Comparison of ENCODE assay signal across 22 cellular contexts in genomic region chr3:38588995-38589937, GRCh38.
A peak's percentile ranks its signal among the peaks of the same experiment; 100 is the strongest.
DNase-seq lines count a peak whose midpoint lies in the region; ATAC-seq, FAIRE-seq and TF ChIP-seq lines count a peak whose summit lies in the region.
"Had no signal": no experiment of that assay in that cellular context is flagged by ENCODE, and none has a peak within 500 bp of the region (broad histone marks: within the 10 kb centered on the region; RNA-seq: fewer than 3 reads in every experiment).

No MANE protein-coding gene starts in this region.

- no peaks in the 10 kb centered on the region for H3K36me3 Mint-ChIP-seq in activated B cell treated with CpG ODN at 0.5 μM for 24 hours (ENCODE audit: low read depth)

- peaks cover 8% of the 10 kb centered on the region for H3K27me3 Mint-ChIP-seq in activated B cell treated with CpG ODN at 0.5 μM for 24 hours

- POLR2A ChIA-PET in activated B cell treated with CpG ODN at 0.5 μM for 24 hours (lab: Charles Lee) = no interaction called here

- H3K27ac Mint-ChIP-seq in activated B cell treated with CpG ODN at 0.5 μM for 24 hours = no peak overlapping the region
- H3K27ac Mint-ChIP-seq: activated CD4-positive, alpha-beta T cell treated with anti-CD3 and anti-CD28 coated beads for 36 hours; B cell; stimulated activated naive CD8-positive, alpha-beta T cell treated with anti-CD3 and anti-CD28 coated beads, Interleukin-15, Interleukin-2, amounts not matched to agents 100 ng/mL and 50 ng/mL, for 24 hours had no signal

- no peaks in the 10 kb centered on the region for H3K4me1 ChIP-seq in kidney (ENCODE audit: control insufficient read depth in 1 of 2, insufficient read depth in 1 of 2, low read depth in 1 of 2, low read length in 2 of 2)
- no peaks in the 10 kb centered on the region for H3K4me1 ChIP-seq in testis
- H3K4me1 ChIP-seq: A549, upper lobe of left lung had no signal

- 82 to 87% methylated on average over 17 to 20 of the region's 20 CpGs for WGBS in testis, 2 donors

- TF ChIP-seq CTCF in activated B cell treated with CpG ODN at 0.5 μM for 24 hours (IDR thresholded peaks at IDR 0.05) (no peak), kidney (IDR thresholded peaks at IDR 0.05; ENCODE audit: borderline replicate concordance, extremely low read depth, insufficient read depth) (no peak), testis (IDR thresholded peaks at IDR 0.05) (no peak)

- H3K9me3 Mint-ChIP-seq in activated B cell treated with CpG ODN at 0.5 μM for 24 hours = no peaks in the 10 kb centered on the region
- H3K9me3 Mint-ChIP-seq: stimulated activated naive CD8-positive, alpha-beta T cell treated with anti-CD3 and anti-CD28 coated beads, Interleukin-15, Interleukin-2, amounts not matched to agents 100 ng/mL and 50 ng/mL, for 24 hours had no signal

- ATAC-seq in activated B cell treated with CpG ODN at 0.5 μM for 24 hours (ENCODE audit: low read depth) (no peak), GM21367 (IDR thresholded peaks at IDR 0.05; ENCODE audit: unreplicated experiment) (no peak)
- ATAC-seq: activated CD4-positive, alpha-beta T cell treated with anti-CD3 and anti-CD28 coated beads for 36 hours had no signal

- H3K36me3 ChIP-seq in kidney (ENCODE audit: control insufficient read depth in 1 of 2, insufficient read depth in 2 of 2, low read length in 2 of 2) (no peaks in the 10 kb centered on the region), testis (ENCODE audit: low read depth, missing control alignments) (no peaks in the 10 kb centered on the region)
- H3K36me3 ChIP-seq: upper lobe of left lung had no signal

- TF ChIP-seq POLR2A in testis (IDR thresholded peaks at IDR 0.05) = no peak

- H3K4me3 ChIP-seq in kidney (ENCODE audit: low read length in 2 of 2) (no peak overlapping the region), testis (no peak overlapping the region)
- H3K4me3 ChIP-seq: A549, heart right ventricle, upper lobe of left lung had no signal

- no peaks in the 10 kb centered on the region for H3K9me3 ChIP-seq in kidney (ENCODE audit: control insufficient read depth in 1 of 2, low read length in 2 of 2)
- H3K9me3 ChIP-seq in testis = no peaks in the 10 kb centered on the region
- H3K9me3 ChIP-seq: A549, heart right ventricle, upper lobe of left lung had no signal

- H3K9ac ChIP-seq in kidney (ENCODE audit: low read length in 2 of 2) = no peak overlapping the region

- H3K4me3 Mint-ChIP-seq in activated B cell treated with CpG ODN at 0.5 μM for 24 hours = no peak overlapping the region
- H3K4me3 Mint-ChIP-seq: activated CD4-positive, alpha-beta T cell treated with anti-CD3 and anti-CD28 coated beads for 36 hours; B cell; stimulated activated naive CD8-positive, alpha-beta T cell treated with anti-CD3 and anti-CD28 coated beads, Interleukin-15, Interleukin-2, amounts not matched to agents 100 ng/mL and 50 ng/mL, for 24 hours had no signal

- CTCF ChIA-PET in activated B cell treated with CpG ODN at 0.5 μM for 24 hours (lab: Charles Lee) = no interaction called here

- H3K4me1 Mint-ChIP-seq in activated B cell treated with CpG ODN at 0.5 μM for 24 hours = no peaks in the 10 kb centered on the region
- H3K4me1 Mint-ChIP-seq: activated CD4-positive, alpha-beta T cell treated with anti-CD3 and anti-CD28 coated beads for 36 hours; B cell had no signal

- DNase-seq in activated effector memory CD4-positive, alpha-beta T cell treated with anti-CD3 and anti-CD28 coated beads, Interleukin-2, amount 50 U/mL, for 16 hours = peak; percentile 30
- DNase-seq in activated effector memory CD4-positive, alpha-beta T cell treated with Interleukin-2 at 50 U/mL for 16 hours = no peak
- DNase-seq in activated B cell treated with CpG ODN at 0.5 μM for 24 hours = peak; percentile 3
- DNase-seq in kidney = peak; percentile 22
- DNase-seq in testis = peak; percentile 3
- DNase-seq in frontal cortex (ENCODE audit: low spot score in 2 of 2) = no peak
- no peak for DNase-seq in NOMO-1 (lab: John Stamatoyannopoulos, UW; ENCODE audit: unreplicated experiment in 2 of 2)
- DNase-seq: activated CD4-positive, alpha-beta T cell treated with anti-CD3 and anti-CD28 coated beads for 36 hours; amygdala; caudate nucleus; COR-L47; GOT3; NCI-H187 treated with DMSO at 0.1 percent for 48 hours; NCI-H226; NCI-H774; stimulated activated CD4-positive, alpha-beta T cell treated with anti-CD3 and anti-CD28 coated beads, Interleukin-4, amount 100 ng/mL, for 24 hours had no signal

- FAIRE-seq in kidney (lab: Jason Lieb, UNC) = no peak
- no peak for FAIRE-seq in frontal cortex (lab: Jason Lieb, UNC)
- FAIRE-seq: A549 had no signal

- H3K27me3 ChIP-seq in testis = no peaks in the 10 kb centered on the region
- H3K27me3 ChIP-seq: heart right ventricle, upper lobe of left lung had no signal

- no peak overlapping the region for H3K27ac ChIP-seq in kidney (ENCODE audit: low read depth in 2 of 2, low read length in 2 of 2)
- H3K27ac ChIP-seq in testis = no peak overlapping the region
- H3K27ac ChIP-seq: A549, upper lobe of left lung had no signal

- intact Hi-C loops in activated B cell treated with CpG ODN at 0.5 μM for 24 hours (cut with micrococcal nuclease) = no loop called here
- intact Hi-C loops in kidney (cut with DNase I) = no loop called here
- intact Hi-C loops in testis (cut with DNase I; ENCODE audit: low total_unique reads) = no loop called here

Comparison
In these comparisons a context has a peak if more than half of its experiments do, and no peak if none do; other contexts are left out.
1. DNase-seq: peak in activated effector memory CD4-positive, alpha-beta T cell treated with anti-CD3 and anti-CD28 coated beads, Interleukin-2, amount 50 U/mL, for 16 hours (single experiment), activated B cell treated with CpG ODN at 0.5 μM for 24 hours (single experiment), kidney (single experiment) and testis (single experiment); none in activated effector memory CD4-positive, alpha-beta T cell treated with Interleukin-2 at 50 U/mL for 16 hours (single experiment), frontal cortex (0 of 2) and NOMO-1 (0 of 2).